In the genomic region with DNA sequence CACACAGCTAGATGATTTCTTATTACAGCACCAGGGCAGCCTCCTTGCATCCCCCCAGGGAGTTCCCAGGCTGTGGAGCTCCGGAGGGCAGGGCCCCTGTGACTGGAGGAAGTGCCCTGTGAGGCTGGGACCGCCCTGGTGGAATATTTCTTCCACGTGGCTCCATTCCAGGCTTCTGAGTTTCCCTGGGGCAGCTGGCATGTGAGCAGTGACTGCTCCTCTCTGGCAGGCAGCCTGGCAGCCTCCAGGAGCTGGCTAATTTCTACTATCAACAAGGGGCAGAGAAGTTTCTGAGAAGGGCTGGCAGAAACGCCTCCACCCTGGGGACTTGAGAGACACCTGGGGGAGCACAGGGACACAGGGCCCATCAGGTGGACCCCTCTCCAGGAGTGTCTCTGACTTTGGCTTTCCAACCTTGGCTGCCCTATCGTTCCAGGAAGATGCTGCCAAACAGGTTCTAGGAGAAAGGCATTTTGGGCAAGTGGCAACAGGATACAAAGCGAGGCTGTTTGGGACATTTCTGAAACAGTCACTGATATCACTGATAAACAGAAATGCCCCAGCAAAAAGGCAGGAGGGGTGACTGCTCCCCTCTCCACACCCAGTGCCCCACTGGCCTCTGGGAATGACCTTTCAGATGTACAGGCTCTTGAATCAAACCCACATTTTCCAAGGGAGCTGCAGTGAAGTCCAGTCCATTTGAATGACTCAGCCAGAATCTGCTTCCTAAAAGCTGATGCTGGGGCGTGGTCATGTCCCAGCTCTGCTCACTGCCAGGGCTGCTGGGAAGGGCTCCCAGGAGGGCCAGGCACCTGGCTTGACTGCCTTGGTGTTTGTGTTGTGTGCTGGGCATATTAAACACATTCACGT, we compare ENCODE assay signal across 1 cellular context.
TF ChIP-seq lines count a peak whose summit lies in the region.

No MANE protein-coding gene starts in this region.

TF ChIP-seq in SK-N-SH, 30 proteins besides CTCF, POLR2A, EP300 and RAD21 (continued from another document):
- TF ChIP-seq NRF1 (IDR thresholded peaks at IDR 0.05; ENCODE audit: low read depth, low read length) (no peak), YY1 (IDR thresholded peaks at IDR 0.05; ENCODE audit: low read depth) (0 out of 2 replicates have a peak, but pooled peaks have one; percentile 38), POLR2AphosphoS5 (IDR thresholded peaks at IDR 0.05; ENCODE audit: low read depth, low read length) (peak; percentile 57), CHD2 (IDR thresholded peaks at IDR 0.05; ENCODE audit: low read length, partially characterized antibody) (peak; percentile 40), SIN3A (IDR thresholded peaks at IDR 0.05; ENCODE audit: borderline replicate concordance, low read depth, low read length) (peak; percentile 89), ELF1 (IDR thresholded peaks at IDR 0.05) (0 out of 2 replicates have a peak, but pooled peaks have one; percentile 10), EZH2phosphoT487 (IDR thresholded peaks at IDR 0.05; ENCODE audit: borderline replicate concordance, low read depth) (no peak), FOSL2 (IDR thresholded peaks at IDR 0.05; ENCODE audit: borderline replicate concordance, low read depth) (peak; percentile 80), JUND (IDR thresholded peaks at IDR 0.05) (peak; percentile 79), RXRA (IDR thresholded peaks at IDR 0.05; ENCODE audit: borderline replicate concordance, low read depth) (peak; percentile 90), TAF1 (IDR thresholded peaks at IDR 0.05; ENCODE audit: borderline replicate concordance, low read depth, low read length) (peak; percentile 46; the same call in 1 of the 2 replicates), MEF2A (IDR thresholded peaks at IDR 0.05; ENCODE audit: borderline replicate concordance, low read depth) (no peak; the same call in 1 of the 2 replicates), TCF12 (IDR thresholded peaks at IDR 0.05) (peak; percentile 91)
- TF ChIP-seq, protein P1, sequence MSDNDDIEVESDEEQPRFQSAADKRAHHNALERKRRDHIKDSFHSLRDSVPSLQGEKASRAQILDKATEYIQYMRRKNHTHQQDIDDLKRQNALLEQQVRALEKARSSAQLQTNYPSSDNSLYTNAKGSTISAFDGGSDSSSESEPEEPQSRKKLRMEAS (IDR thresholded peaks at IDR 0.05; ENCODE audit: low read depth): peak; percentile 96
- TF ChIP-seq, protein P2, sequence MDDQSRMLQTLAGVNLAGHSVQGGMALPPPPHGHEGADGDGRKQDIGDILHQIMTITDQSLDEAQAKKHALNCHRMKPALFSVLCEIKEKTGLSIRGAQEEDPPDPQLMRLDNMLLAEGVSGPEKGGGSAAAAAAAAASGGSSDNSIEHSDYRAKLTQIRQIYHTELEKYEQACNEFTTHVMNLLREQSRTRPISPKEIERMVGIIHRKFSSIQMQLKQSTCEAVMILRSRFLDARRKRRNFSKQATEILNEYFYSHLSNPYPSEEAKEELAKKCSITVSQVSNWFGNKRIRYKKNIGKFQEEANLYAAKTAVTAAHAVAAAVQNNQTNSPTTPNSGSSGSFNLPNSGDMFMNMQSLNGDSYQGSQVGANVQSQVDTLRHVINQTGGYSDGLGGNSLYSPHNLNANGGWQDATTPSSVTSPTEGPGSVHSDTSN (IDR thresholded peaks at IDR 0.05): peak; percentile 69; the same call in 1 of the 2 replicates
- TF ChIP-seq, protein P3, sequence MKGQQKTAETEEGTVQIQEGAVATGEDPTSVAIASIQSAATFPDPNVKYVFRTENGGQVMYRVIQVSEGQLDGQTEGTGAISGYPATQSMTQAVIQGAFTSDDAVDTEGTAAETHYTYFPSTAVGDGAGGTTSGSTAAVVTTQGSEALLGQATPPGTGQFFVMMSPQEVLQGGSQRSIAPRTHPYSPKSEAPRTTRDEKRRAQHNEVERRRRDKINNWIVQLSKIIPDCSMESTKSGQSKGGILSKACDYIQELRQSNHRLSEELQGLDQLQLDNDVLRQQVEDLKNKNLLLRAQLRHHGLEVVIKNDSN (IDR thresholded peaks at IDR 0.05; ENCODE audit: borderline replicate concordance, low read depth): peak; percentile 46
- TF ChIP-seq, protein P4, sequence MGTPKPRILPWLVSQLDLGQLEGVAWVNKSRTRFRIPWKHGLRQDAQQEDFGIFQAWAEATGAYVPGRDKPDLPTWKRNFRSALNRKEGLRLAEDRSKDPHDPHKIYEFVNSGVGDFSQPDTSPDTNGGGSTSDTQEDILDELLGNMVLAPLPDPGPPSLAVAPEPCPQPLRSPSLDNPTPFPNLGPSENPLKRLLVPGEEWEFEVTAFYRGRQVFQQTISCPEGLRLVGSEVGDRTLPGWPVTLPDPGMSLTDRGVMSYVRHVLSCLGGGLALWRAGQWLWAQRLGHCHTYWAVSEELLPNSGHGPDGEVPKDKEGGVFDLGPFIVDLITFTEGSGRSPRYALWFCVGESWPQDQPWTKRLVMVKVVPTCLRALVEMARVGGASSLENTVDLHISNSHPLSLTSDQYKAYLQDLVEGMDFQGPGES (IDR thresholded peaks at IDR 0.05; ENCODE audit: low read depth, low read length): no peak
- TF ChIP-seq, protein P5, sequence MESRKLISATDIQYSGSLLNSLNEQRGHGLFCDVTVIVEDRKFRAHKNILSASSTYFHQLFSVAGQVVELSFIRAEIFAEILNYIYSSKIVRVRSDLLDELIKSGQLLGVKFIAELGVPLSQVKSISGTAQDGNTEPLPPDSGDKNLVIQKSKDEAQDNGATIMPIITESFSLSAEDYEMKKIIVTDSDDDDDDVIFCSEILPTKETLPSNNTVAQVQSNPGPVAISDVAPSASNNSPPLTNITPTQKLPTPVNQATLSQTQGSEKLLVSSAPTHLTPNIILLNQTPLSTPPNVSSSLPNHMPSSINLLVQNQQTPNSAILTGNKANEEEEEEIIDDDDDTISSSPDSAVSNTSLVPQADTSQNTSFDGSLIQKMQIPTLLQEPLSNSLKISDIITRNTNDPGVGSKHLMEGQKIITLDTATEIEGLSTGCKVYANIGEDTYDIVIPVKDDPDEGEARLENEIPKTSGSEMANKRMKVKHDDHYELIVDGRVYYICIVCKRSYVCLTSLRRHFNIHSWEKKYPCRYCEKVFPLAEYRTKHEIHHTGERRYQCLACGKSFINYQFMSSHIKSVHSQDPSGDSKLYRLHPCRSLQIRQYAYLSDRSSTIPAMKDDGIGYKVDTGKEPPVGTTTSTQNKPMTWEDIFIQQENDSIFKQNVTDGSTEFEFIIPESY (IDR thresholded peaks at IDR 0.05; ENCODE audit: borderline replicate concordance, low read depth): peak; percentile 33; the same call in 1 of the 2 replicates
